Comparison of ENCODE assay signal across 1 cellular context in the genomic region with DNA sequence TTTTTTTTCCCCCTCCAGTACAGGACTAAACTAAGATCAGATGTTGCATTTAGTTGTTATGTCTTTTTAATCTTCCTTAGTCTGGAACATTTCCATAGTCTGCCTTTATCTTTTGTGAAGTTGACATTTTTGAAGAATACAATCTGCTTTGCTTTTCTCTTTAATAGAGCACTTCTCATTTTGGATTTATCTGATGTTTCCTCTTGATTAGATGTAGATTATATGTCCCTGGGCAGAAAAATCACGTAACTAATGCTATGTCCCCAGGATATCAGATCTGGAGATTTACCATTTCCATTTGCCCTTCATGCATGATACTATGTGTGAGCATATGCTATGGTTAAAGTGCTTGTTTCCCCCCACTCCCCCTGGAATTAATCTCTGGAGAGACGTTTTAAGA.
TF ChIP-seq lines count a peak whose summit lies in the region.

No MANE protein-coding gene starts in this region.

TF ChIP-seq in GM23338, 12 proteins besides CTCF, POLR2A, EP300 and RAD21:
- TF ChIP-seq CREB1 (CRISPR knock-in tag; IDR thresholded peaks at IDR 0.05; ENCODE audit: low read depth) = no peak
- no peak for TF ChIP-seq POLR2AphosphoS5 (IDR thresholded peaks at IDR 0.05; ENCODE audit: low read depth)
